Comparison of ENCODE assay signal across 17 cellular contexts in the genomic region with DNA sequence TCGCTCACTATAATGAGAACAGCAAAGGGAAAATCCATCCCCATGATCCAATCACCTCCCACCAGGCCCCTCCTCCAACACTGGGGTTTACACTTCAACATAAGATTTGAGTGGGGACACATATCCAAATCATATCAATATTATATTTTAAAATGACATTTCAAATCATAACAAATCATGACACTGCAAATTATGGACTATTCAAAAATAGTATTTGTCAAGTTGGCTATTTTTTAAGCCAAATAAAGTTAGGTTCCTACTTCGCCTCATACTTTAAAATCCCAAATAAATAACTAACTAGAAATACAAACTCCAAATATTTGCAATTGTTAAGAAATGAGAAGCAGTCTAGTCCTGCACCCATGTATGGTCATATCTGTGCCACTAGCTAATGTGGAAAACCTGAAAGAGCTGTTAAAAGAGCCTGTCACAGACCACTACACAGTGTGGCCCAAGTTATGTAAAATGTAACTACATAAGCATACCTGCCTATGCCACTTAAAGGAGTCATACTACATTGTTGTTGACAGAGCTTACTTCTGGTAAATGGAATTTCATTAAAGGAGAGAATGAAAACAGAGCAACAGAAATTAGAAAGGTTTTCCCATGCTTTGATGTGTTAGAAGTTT.
"Had no signal": no experiment of that assay in that cellular context is flagged by ENCODE, and none has a peak within 500 bp of the region (broad histone marks: within the 10 kb centered on the region; RNA-seq: fewer than 3 reads in every experiment).

No MANE protein-coding gene starts in this region.

- H3K79me2 ChIP-seq: hepatocyte had no signal

- H3K36me3 ChIP-seq: gastrocnemius medialis, prostate gland, sigmoid colon, suprapubic skin had no signal

- H3K27ac ChIP-seq: gastrocnemius medialis, hepatocyte, prostate gland, sigmoid colon, suprapubic skin had no signal

- H3K9me3 ChIP-seq: gastrocnemius medialis, prostate gland, suprapubic skin had no signal

- H2AFZ ChIP-seq: hepatocyte had no signal

- ATAC-seq: activated CD8-positive, alpha-beta memory T cell treated with anti-CD3 and anti-CD28 coated beads, Interleukin-2, amount 10 ng/mL, durations not matched to agents 7 days and 5 days; gastrocnemius medialis; left cardiac atrium; natural killer cell; stimulated activated naive CD8-positive, alpha-beta T cell treated with anti-CD3 and anti-CD28 coated beads, Interleukin-15, Interleukin-2, amounts not matched to agents 100 U/mL and 50 U/mL, for 24 hours had no signal

- H3K27me3 ChIP-seq: gastrocnemius medialis, hepatocyte, sigmoid colon, suprapubic skin had no signal

- H3K4me2 ChIP-seq: hepatocyte had no signal

- DNase-seq: activated B cell treated with CpG ODN at 0.5 μM for 24 hours; activated CD4-positive, alpha-beta T cell treated with anti-CD3 and anti-CD28 coated beads, Interleukin-2, amount 50 U/mL, for 4 hours; activated CD8-positive, alpha-beta memory T cell treated with anti-CD3 and anti-CD28 coated beads, Interleukin-2, amount 10 ng/mL, durations not matched to agents 7 days and 5 days; activated gamma-delta T cell treated with Interleukin-2 at 50 U/mL for 16 hours; activated naive CD8-positive, alpha-beta T cell treated with anti-CD3 and anti-CD28 coated beads for 36 hours; activated T-cell treated with anti-CD3 and anti-CD28 coated beads, Interleukin-2, amount 50 U/mL, for 24 hours; effector CD4-positive, alpha-beta T cell; gastrocnemius medialis; left cardiac atrium; natural killer cell; occipital lobe; sigmoid colon; stimulated activated naive CD8-positive, alpha-beta T cell treated with anti-CD3 and anti-CD28 coated beads, Interleukin-15, Interleukin-2, amounts not matched to agents 100 U/mL and 50 U/mL, for 24 hours; T-helper 2 cell had no signal

- H3K4me3 ChIP-seq: gastrocnemius medialis, hepatocyte, prostate gland, sigmoid colon, suprapubic skin had no signal

- H3K4me1 ChIP-seq: gastrocnemius medialis, prostate gland, sigmoid colon, suprapubic skin had no signal
